Comparison of ENCODE assay signal across 15 cellular contexts in the genomic region with DNA sequence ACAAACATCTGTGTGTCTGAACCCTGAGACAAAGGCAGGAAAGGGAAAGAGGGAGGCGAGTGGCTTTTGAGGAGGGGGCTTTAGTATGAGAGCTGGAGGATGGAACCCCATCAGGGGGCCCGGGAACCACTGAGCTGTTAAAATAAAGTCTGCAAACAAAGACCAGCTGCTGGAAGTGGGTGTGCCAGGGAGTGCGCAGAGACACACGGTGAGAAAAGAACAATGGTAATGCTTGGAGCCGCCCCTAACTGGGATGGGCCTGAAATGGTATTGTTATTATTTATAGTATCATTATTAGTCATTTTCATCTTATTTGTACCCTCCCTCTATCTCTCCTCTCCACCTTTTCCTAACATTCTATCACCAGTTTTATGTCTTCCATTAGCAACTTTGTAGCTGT. TPM values are rescaled to one million over a fixed set of nuclear protein-coding genes. Genes with fewer than 3 reads are reported as not detected.
DNase-seq lines count a peak whose midpoint lies in the region; ATAC-seq and TF ChIP-seq lines count a peak whose summit lies in the region.
"Not testable (repeated sequence)": the region's sequence is repeated elsewhere in the genome, so short reads cannot be mapped to it uniquely, and the experiment has no call there.
"Had no signal": no experiment of that assay in that cellular context is flagged by ENCODE, and none has a peak within 500 bp of the region (broad histone marks: within the 10 kb centered on the region; RNA-seq: fewer than 3 reads in every experiment).

No MANE protein-coding gene starts in this region.

- not testable (repeated sequence) for H3K27me3 ChIP-seq in CD8-positive, alpha-beta T cell (ENCODE audit: insufficient read depth, low read length); right cardiac atrium (ENCODE audit: control insufficient read depth, insufficient read depth); naive thymus-derived CD4-positive, alpha-beta T cell (ENCODE audit: control insufficient read depth in 2 of 2, insufficient read depth in 2 of 2, low read length in 2 of 2); skeletal muscle tissue (ENCODE audit: control insufficient read depth in 3 of 3, insufficient read depth in 3 of 3, low read length in 3 of 3); upper lobe of right lung

- not testable (repeated sequence) for DNase-seq in CD8-positive, alpha-beta T cell; activated CD4-positive, alpha-beta memory T cell treated with anti-CD3 and anti-CD28 coated beads, Interleukin-2, amount 10 ng/mL, durations not matched to agents 7 days and 5 days; activated naive CD4-positive, alpha-beta T cell treated with anti-CD3 and anti-CD28 coated beads, Interleukin-2, amount 50 U/mL, for 72 hours (ENCODE audit: low spot score in 2 of 2); effector memory CD8-positive, alpha-beta T cell; right cardiac atrium; naive thymus-derived CD4-positive, alpha-beta T cell; upper lobe of right lung

- not testable (repeated sequence) for H3K9me3 ChIP-seq in CD8-positive, alpha-beta T cell (ENCODE audit: low read length); right cardiac atrium (ENCODE audit: control insufficient read depth, low read length); naive thymus-derived CD4-positive, alpha-beta T cell (ENCODE audit: control insufficient read depth in 2 of 3, low read length in 3 of 3); skeletal muscle tissue (ENCODE audit: control insufficient read depth in 3 of 3, low read length in 3 of 3); upper lobe of right lung

- not testable (repeated sequence) for H3K9me3 Mint-ChIP-seq in CD8-positive, alpha-beta T cell; activated CD4-positive, alpha-beta memory T cell treated with anti-CD3 and anti-CD28 coated beads, Interleukin-2, amount 10 ng/mL, durations not matched to agents 7 days and 5 days; activated naive CD4-positive, alpha-beta T cell treated with anti-CD3 and anti-CD28 coated beads, Interleukin-2, amount 50 U/mL, for 72 hours; effector memory CD8-positive, alpha-beta T cell; naive thymus-derived CD4-positive, alpha-beta T cell

- H3K27ac ChIP-seq in CD8-positive, alpha-beta T cell (ENCODE audit: low read depth, low read length); naive thymus-derived CD4-positive, alpha-beta T cell (ENCODE audit: low read depth, low read length): not testable (repeated sequence)
- H3K27ac ChIP-seq in right cardiac atrium (ENCODE audit: low read length) = peak overlapping the region; percentile 76
- peak overlapping the region; percentile 82 for H3K27ac ChIP-seq in skeletal muscle tissue (ENCODE audit: low read depth, low read length)
- peak overlapping the region; percentile 83 for H3K27ac ChIP-seq in upper lobe of right lung

- CTCF ChIA-PET in CD8-positive, alpha-beta T cell (lab: Charles Lee) = interaction anchor here (1.4 kb wide), 1 partner anchor 17 kb away, joined by 3 read pairs; the partner anchor contains the start of gene APOL2
- CTCF ChIA-PET in activated CD4-positive, alpha-beta memory T cell treated with anti-CD3 and anti-CD28 coated beads, Interleukin-2, amount 10 ng/mL, durations not matched to agents 7 days and 5 days (lab: Charles Lee) = interaction anchor here (0.6 kb wide), 1 partner anchor 60 kb away, joined by 3 read pairs; no protein-coding TSS in a partner anchor
- CTCF ChIA-PET in naive thymus-derived CD4-positive, alpha-beta T cell (lab: Charles Lee) = interaction anchor here (1.4 kb wide), 1 partner anchor 16 kb away, joined by 7 read pairs; the partner anchor contains the start of gene APOL2

- not testable (repeated sequence) for H3K9ac ChIP-seq in skeletal muscle tissue (ENCODE audit: low read depth in 1 of 3, low read length in 3 of 3)

- H3K4me1 ChIP-seq in CD8-positive, alpha-beta T cell (ENCODE audit: insufficient read depth, low read length) = peaks cover 43% of the 10 kb centered on the region
- H3K4me1 ChIP-seq in right cardiac atrium (ENCODE audit: control insufficient read depth, insufficient read depth, low read length) (peaks cover 17% of the 10 kb centered on the region), skeletal muscle tissue (ENCODE audit: control insufficient read depth in 3 of 3, insufficient read depth in 3 of 3, low read length in 3 of 3) (peaks cover 26 to 36% (median 29%) of the 10 kb centered on the region in 3 donors), upper lobe of right lung (peaks cover 47% of the 10 kb centered on the region)
- H3K4me1 ChIP-seq in naive thymus-derived CD4-positive, alpha-beta T cell (ENCODE audit: control insufficient read depth in 2 of 2, insufficient read depth in 2 of 2, low read length in 2 of 2) = peaks cover 19 to 34% of the 10 kb centered on the region in 2 donors

- intact Hi-C loops in CD8-positive, alpha-beta T cell (cut with DNase I, micrococcal nuclease); right cardiac atrium (cut with DNase I); naive thymus-derived CD4-positive, alpha-beta T cell (cut with micrococcal nuclease); upper lobe of right lung (cut with DNase I): not testable (repeated sequence)

- not testable (repeated sequence) for TF ChIP-seq CTCF in CD8-positive, alpha-beta T cell (IDR thresholded peaks at IDR 0.05); upper lobe of right lung (IDR thresholded peaks at IDR 0.05)

- POLR2A ChIA-PET in CD8-positive, alpha-beta T cell (lab: Charles Lee) = not testable (repeated sequence)
- POLR2A ChIA-PET in activated CD4-positive, alpha-beta memory T cell treated with anti-CD3 and anti-CD28 coated beads, Interleukin-2, amount 10 ng/mL, durations not matched to agents 7 days and 5 days (lab: Charles Lee) = interaction anchor here (1.2 to 5.1 kb wide), 2 partner anchors 17 to 58 kb away, joined by 3 to 48 read pairs; partner anchors contain the start of gene APOL2
- POLR2A ChIA-PET in naive thymus-derived CD4-positive, alpha-beta T cell (lab: Charles Lee) = interaction anchor here (3.5 kb wide), 1 partner anchor 16 kb away, joined by 24 read pairs; the partner anchor contains the start of gene APOL2

- H3K36me3 Mint-ChIP-seq in CD8-positive, alpha-beta T cell = peaks cover 51% of the 10 kb centered on the region
- peaks cover 59% of the 10 kb centered on the region for H3K36me3 Mint-ChIP-seq in activated CD4-positive, alpha-beta memory T cell treated with anti-CD3 and anti-CD28 coated beads, Interleukin-2, amount 10 ng/mL, durations not matched to agents 7 days and 5 days (ENCODE audit: low read depth)
- peaks cover 27 to 37% of the 10 kb centered on the region in 2 donors for H3K36me3 Mint-ChIP-seq in activated naive CD4-positive, alpha-beta T cell treated with anti-CD3 and anti-CD28 coated beads, Interleukin-2, amount 50 U/mL, for 72 hours
- H3K36me3 Mint-ChIP-seq in effector memory CD8-positive, alpha-beta T cell (ENCODE audit: insufficient read depth) = peaks cover 29% of the 10 kb centered on the region
- H3K36me3 Mint-ChIP-seq in naive thymus-derived CD4-positive, alpha-beta T cell = peaks cover 13 to 36% (median 29%) of the 10 kb centered on the region in 5 donors

- not testable (repeated sequence) for ATAC-seq in CD8-positive, alpha-beta T cell; activated naive CD4-positive, alpha-beta T cell treated with anti-CD3 and anti-CD28 coated beads, Interleukin-2, amount 50 U/mL, for 72 hours; effector memory CD8-positive, alpha-beta T cell (replicated peaks); naive thymus-derived CD4-positive, alpha-beta T cell; upper lobe of right lung
- peak in 1 of 2 donors; percentile 58 for ATAC-seq in right cardiac atrium

- WGBS in right cardiac atrium = no CpG with 5 or more reads among the region's 5 CpGs

- H3K4me1 Mint-ChIP-seq in CD8-positive, alpha-beta T cell (ENCODE audit: low read depth) = peaks cover 64% of the 10 kb centered on the region
- peaks cover 80% of the 10 kb centered on the region for H3K4me1 Mint-ChIP-seq in activated CD4-positive, alpha-beta memory T cell treated with anti-CD3 and anti-CD28 coated beads, Interleukin-2, amount 10 ng/mL, durations not matched to agents 7 days and 5 days
- H3K4me1 Mint-ChIP-seq in effector memory CD8-positive, alpha-beta T cell (ENCODE audit: low read depth in 2 of 2) = peaks cover 63 to 74% of the 10 kb centered on the region in 2 donors
- H3K4me1 Mint-ChIP-seq in naive thymus-derived CD4-positive, alpha-beta T cell = peaks cover 46 to 73% (median 59%) of the 10 kb centered on the region in 7 donors

- peak overlapping the region; percentile 8 for H3K4me3 Mint-ChIP-seq in CD8-positive, alpha-beta T cell
- H3K4me3 Mint-ChIP-seq in activated CD4-positive, alpha-beta memory T cell treated with anti-CD3 and anti-CD28 coated beads, Interleukin-2, amount 10 ng/mL, durations not matched to agents 7 days and 5 days = peak overlapping the region; percentile 93
- peak overlapping the region; percentile 40 to 42 for H3K4me3 Mint-ChIP-seq in effector memory CD8-positive, alpha-beta T cell
- peak overlapping the region in 9 of 10 donors; percentile 7 to 99 (median 64) for H3K4me3 Mint-ChIP-seq in naive thymus-derived CD4-positive, alpha-beta T cell

- H3K27me3 Mint-ChIP-seq in CD8-positive, alpha-beta T cell (ENCODE audit: low read depth); activated CD4-positive, alpha-beta memory T cell treated with anti-CD3 and anti-CD28 coated beads, Interleukin-2, amount 10 ng/mL, durations not matched to agents 7 days and 5 days; effector memory CD8-positive, alpha-beta T cell; naive thymus-derived CD4-positive, alpha-beta T cell: not testable (repeated sequence)

- not testable (repeated sequence) for H3K27ac Mint-ChIP-seq in CD8-positive, alpha-beta T cell
- H3K27ac Mint-ChIP-seq in activated CD4-positive, alpha-beta memory T cell treated with anti-CD3 and anti-CD28 coated beads, Interleukin-2, amount 10 ng/mL, durations not matched to agents 7 days and 5 days = peak overlapping the region; percentile 64
- H3K27ac Mint-ChIP-seq in activated naive CD4-positive, alpha-beta T cell treated with anti-CD3 and anti-CD28 coated beads, Interleukin-2, amount 50 U/mL, for 72 hours = peak overlapping the region; percentile 52 to 61
- H3K27ac Mint-ChIP-seq in effector memory CD8-positive, alpha-beta T cell = peak overlapping the region; percentile 33 to 82
- peak overlapping the region in 7 of 9 donors; percentile 23 to 83 (median 44) for H3K27ac Mint-ChIP-seq in naive thymus-derived CD4-positive, alpha-beta T cell

- not testable (repeated sequence) for H3K36me3 ChIP-seq in CD8-positive, alpha-beta T cell (ENCODE audit: insufficient read depth, low read length); skeletal muscle tissue (ENCODE audit: control insufficient read depth in 3 of 3, insufficient read depth in 3 of 3, low read length in 3 of 3)
- peaks cover 3 to 37% (median 7%) of the 10 kb centered on the region in 3 experiments for H3K36me3 ChIP-seq in naive thymus-derived CD4-positive, alpha-beta T cell (ENCODE audit: control insufficient read depth in 2 of 3, insufficient read depth in 3 of 3, low read length in 3 of 3)
- peaks cover 19% of the 10 kb centered on the region for H3K36me3 ChIP-seq in upper lobe of right lung

- H3K4me3 ChIP-seq in CD8-positive, alpha-beta T cell (ENCODE audit: low read depth, low read length); right cardiac atrium (ENCODE audit: low read length); naive thymus-derived CD4-positive, alpha-beta T cell (ENCODE audit: low read length); upper lobe of right lung: not testable (repeated sequence)
- peak overlapping the region in 1 of 3 donors; percentile 48 for H3K4me3 ChIP-seq in skeletal muscle tissue (ENCODE audit: low read length in 3 of 3)

RNA-seq across cellular contexts. Expression of gene APOL1, which starts 2.6 kb away (rescaled TPM):
- 1 to 10 TPM; 5.0 to 5.3 TPM for total RNA-seq in CD8-positive, alpha-beta T cell
- 10 to 100 TPM; 63.0 to 64.0 TPM for total RNA-seq in activated CD4-positive, alpha-beta memory T cell treated with anti-CD3 and anti-CD28 coated beads, Interleukin-2, amount 10 ng/mL, durations not matched to agents 7 days and 5 days
- 10 to 100 TPM; 27.2 to 40.5 TPM for total RNA-seq in activated naive CD4-positive, alpha-beta T cell treated with anti-CD3 and anti-CD28 coated beads, Interleukin-2, amount 50 U/mL, for 72 hours
- 10 to 100 TPM; 14.0 to 29.8 (median 16.9) TPM for total RNA-seq in right cardiac atrium
- polyA plus RNA-seq in right cardiac atrium = 13.6 TPM
- total RNA-seq in naive thymus-derived CD4-positive, alpha-beta T cell = 10 to 100 TPM in 4 of 5 experiments, 1 to 10 TPM in 1; 8.6 to 91.1 (median 18.4) TPM
- polyA plus RNA-seq in naive thymus-derived CD4-positive, alpha-beta T cell = 10 to 100 TPM in 1 of 2 donors, 1 to 10 TPM in 1; 6.2 to 14.9 TPM
- 4.7 TPM for total RNA-seq in skeletal muscle tissue
- 92.8 TPM for total RNA-seq in upper lobe of right lung
- total RNA-seq: GM23338 had no signal

RNA-seq across cellular contexts. Expression of gene APOL2, which starts 16.2 kb away (rescaled TPM):
- 10 to 100 TPM; 17.4 to 18.2 TPM for total RNA-seq in CD8-positive, alpha-beta T cell
- 10 to 100 TPM; 82.3 to 83.0 TPM for total RNA-seq in activated CD4-positive, alpha-beta memory T cell treated with anti-CD3 and anti-CD28 coated beads, Interleukin-2, amount 10 ng/mL, durations not matched to agents 7 days and 5 days
- total RNA-seq in activated naive CD4-positive, alpha-beta T cell treated with anti-CD3 and anti-CD28 coated beads, Interleukin-2, amount 50 U/mL, for 72 hours = 10 to 100 TPM; 51.3 to 68.6 TPM
- total RNA-seq in right cardiac atrium (10 to 100 TPM; 39.9 to 54.8 (median 42.9) TPM), skeletal muscle tissue (21.4 TPM), upper lobe of right lung (51.6 TPM)
- polyA plus RNA-seq in right cardiac atrium = 29.1 TPM
- 100 to 1,000 TPM in 1 of 5 experiments, 10 to 100 TPM in 4; 30.1 to 133 (median 66.9) TPM for total RNA-seq in naive thymus-derived CD4-positive, alpha-beta T cell
- 10 to 100 TPM; 13.4 to 14.9 TPM for polyA plus RNA-seq in naive thymus-derived CD4-positive, alpha-beta T cell

RNA-seq across cellular contexts. Expression of gene APOL4, which starts 54.0 kb away (rescaled TPM):
- total RNA-seq in CD8-positive, alpha-beta T cell = not detected
- 1 to 10 TPM; 7.5 to 7.6 TPM for total RNA-seq in activated CD4-positive, alpha-beta memory T cell treated with anti-CD3 and anti-CD28 coated beads, Interleukin-2, amount 10 ng/mL, durations not matched to agents 7 days and 5 days
- total RNA-seq in activated naive CD4-positive, alpha-beta T cell treated with anti-CD3 and anti-CD28 coated beads, Interleukin-2, amount 50 U/mL, for 72 hours = under 1 TPM; 0.14 to 0.18 TPM
- total RNA-seq in right cardiac atrium (1 to 10 TPM in 3 of 4 donors, not detected in 1; 3.1 to 7.4 (median 7.2) TPM), skeletal muscle tissue (21.4 TPM), upper lobe of right lung (14.3 TPM)
- 3.8 TPM for polyA plus RNA-seq in right cardiac atrium
- total RNA-seq in naive thymus-derived CD4-positive, alpha-beta T cell = 1 to 10 TPM in 1 of 5 experiments, not detected in 4; 1.2 TPM
- not detected for polyA plus RNA-seq in naive thymus-derived CD4-positive, alpha-beta T cell
- total RNA-seq: B cell, Caco-2, GM23338, HT-29, kidney epithelial cell, OCI-LY7, SK-MEL-5 had no signal
- polyA plus RNA-seq: GM23338 had no signal

Comparison
In these comparisons a context has a peak if more than half of its experiments do, and no peak if none do; other contexts are left out.
1. H3K4me3 Mint-ChIP-seq: peak in every context shown above with its lines; median percentile 93 in activated CD4-positive, alpha-beta memory T cell treated with anti-CD3 and anti-CD28 coated beads, Interleukin-2, amount 10 ng/mL, durations not matched to agents 7 days and 5 days; 64 in naive thymus-derived CD4-positive, alpha-beta T cell; 41 in effector memory CD8-positive, alpha-beta T cell; 8 in CD8-positive, alpha-beta T cell.